ENCODE assay signal across 1 cellular context in the genomic region with DNA sequence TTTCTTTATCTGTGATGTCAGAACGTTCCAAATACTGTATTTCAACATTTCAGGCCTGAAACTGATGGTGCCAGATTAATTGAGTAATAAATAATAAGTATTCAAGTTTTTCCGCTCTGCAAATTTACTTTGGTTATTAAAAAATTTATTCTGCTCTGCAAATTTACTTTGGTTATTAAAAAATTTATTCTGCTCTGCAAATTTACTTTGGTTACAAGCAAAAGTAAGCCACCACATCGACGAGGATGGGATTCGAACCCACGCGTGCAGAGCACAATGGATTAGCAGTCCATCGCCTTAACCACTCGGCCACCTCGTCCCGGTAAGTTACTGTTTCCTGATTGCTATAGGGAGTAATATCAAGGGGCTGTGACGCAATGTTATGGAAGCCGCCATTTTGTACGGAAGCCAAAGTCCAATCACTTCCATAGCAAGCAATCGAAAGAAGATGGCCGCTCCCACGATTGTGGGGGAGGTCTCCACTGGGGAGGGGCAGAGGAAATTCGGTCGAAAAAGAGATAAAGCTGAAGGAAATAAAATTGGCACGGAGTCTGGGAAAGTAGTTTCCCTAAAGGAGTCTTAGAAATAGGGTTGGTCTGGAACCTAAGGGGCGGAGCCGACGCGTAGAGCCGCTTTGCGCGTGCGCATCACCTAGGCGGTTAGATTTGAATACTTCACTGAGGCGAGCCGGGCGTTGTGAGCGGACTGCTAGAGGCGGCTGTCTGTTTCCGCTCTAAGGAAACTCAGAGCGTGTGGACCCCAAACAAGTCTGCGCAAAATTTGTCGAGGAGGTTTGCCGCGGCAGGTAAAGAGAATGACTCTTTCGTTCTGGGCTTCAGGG.
TF ChIP-seq lines count a peak whose summit lies in the region.

A gene with protein sequence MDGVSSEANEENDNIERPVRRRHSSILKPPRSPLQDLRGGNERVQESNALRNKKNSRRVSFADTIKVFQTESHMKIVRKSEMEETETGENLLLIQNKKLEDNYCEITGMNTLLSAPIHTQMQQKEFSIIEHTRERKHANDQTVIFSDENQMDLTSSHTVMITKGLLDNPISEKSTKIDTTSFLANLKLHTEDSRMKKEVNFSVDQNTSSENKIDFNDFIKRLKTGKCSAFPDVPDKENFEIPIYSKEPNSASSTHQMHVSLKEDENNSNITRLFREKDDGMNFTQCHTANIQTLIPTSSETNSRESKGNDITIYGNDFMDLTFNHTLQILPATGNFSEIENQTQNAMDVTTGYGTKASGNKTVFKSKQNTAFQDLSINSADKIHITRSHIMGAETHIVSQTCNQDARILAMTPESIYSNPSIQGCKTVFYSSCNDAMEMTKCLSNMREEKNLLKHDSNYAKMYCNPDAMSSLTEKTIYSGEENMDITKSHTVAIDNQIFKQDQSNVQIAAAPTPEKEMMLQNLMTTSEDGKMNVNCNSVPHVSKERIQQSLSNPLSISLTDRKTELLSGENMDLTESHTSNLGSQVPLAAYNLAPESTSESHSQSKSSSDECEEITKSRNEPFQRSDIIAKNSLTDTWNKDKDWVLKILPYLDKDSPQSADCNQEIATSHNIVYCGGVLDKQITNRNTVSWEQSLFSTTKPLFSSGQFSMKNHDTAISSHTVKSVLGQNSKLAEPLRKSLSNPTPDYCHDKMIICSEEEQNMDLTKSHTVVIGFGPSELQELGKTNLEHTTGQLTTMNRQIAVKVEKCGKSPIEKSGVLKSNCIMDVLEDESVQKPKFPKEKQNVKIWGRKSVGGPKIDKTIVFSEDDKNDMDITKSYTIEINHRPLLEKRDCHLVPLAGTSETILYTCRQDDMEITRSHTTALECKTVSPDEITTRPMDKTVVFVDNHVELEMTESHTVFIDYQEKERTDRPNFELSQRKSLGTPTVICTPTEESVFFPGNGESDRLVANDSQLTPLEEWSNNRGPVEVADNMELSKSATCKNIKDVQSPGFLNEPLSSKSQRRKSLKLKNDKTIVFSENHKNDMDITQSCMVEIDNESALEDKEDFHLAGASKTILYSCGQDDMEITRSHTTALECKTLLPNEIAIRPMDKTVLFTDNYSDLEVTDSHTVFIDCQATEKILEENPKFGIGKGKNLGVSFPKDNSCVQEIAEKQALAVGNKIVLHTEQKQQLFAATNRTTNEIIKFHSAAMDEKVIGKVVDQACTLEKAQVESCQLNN (N-terminal part only) (plus strand): TSS at position 662 of the 841 bp plus-strand sequence. CDS start 8,683 bp downstream, outside the sequence.

TF ChIP-seq in K562, 482 proteins besides CTCF, POLR2A, EP300 and RAD21 (continued from another document and continues in another):
- TF ChIP-seq, protein P1, sequence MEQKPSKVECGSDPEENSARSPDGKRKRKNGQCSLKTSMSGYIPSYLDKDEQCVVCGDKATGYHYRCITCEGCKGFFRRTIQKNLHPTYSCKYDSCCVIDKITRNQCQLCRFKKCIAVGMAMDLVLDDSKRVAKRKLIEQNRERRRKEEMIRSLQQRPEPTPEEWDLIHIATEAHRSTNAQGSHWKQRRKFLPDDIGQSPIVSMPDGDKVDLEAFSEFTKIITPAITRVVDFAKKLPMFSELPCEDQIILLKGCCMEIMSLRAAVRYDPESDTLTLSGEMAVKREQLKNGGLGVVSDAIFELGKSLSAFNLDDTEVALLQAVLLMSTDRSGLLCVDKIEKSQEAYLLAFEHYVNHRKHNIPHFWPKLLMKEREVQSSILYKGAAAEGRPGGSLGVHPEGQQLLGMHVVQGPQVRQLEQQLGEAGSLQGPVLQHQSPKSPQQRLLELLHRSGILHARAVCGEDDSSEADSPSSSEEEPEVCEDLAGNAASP (IDR thresholded peaks at IDR 0.05) = no peak
- TF ChIP-seq PCBP1 (IDR thresholded peaks at IDR 0.05; ENCODE audit: low read depth, low read length, poor library complexity, severe bottlenecking) = no peak
- TF ChIP-seq, protein P2, sequence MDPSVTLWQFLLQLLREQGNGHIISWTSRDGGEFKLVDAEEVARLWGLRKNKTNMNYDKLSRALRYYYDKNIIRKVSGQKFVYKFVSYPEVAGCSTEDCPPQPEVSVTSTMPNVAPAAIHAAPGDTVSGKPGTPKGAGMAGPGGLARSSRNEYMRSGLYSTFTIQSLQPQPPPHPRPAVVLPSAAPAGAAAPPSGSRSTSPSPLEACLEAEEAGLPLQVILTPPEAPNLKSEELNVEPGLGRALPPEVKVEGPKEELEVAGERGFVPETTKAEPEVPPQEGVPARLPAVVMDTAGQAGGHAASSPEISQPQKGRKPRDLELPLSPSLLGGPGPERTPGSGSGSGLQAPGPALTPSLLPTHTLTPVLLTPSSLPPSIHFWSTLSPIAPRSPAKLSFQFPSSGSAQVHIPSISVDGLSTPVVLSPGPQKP (CRISPR knock-in tag; IDR thresholded peaks at IDR 0.05) = no peak
- TF ChIP-seq SAP30 (IDR thresholded peaks at IDR 0.05; ENCODE audit: borderline replicate concordance, insufficient read depth, low read depth, low read length, poor library complexity, severe bottlenecking) = peak; percentile 99
- TF ChIP-seq FOXA3 (CRISPR knock-in tag; conservative IDR thresholded peaks at IDR 0.05 in 1 of 2, IDR thresholded peaks at IDR 0.05 in 1 of 2) = no peak; a peak in 1 of 4 replicates
- no peak for TF ChIP-seq PHB2 (IDR thresholded peaks at IDR 0.05; ENCODE audit: low read depth)
- TF ChIP-seq STAG1 (CRISPR knock-in tag; IDR thresholded peaks at IDR 0.05; ENCODE audit: borderline replicate concordance) = no peak
- no peak for TF ChIP-seq U2AF1 (optimal IDR thresholded peaks at IDR 0.05; ENCODE audit: low read depth, low read length)
- TF ChIP-seq YBX1 (IDR thresholded peaks at IDR 0.05) = no peak
- no peak for TF ChIP-seq FOS (IDR thresholded peaks at IDR 0.05; ENCODE audit: extremely low read depth, insufficient read length)
- TF ChIP-seq, protein P3, sequence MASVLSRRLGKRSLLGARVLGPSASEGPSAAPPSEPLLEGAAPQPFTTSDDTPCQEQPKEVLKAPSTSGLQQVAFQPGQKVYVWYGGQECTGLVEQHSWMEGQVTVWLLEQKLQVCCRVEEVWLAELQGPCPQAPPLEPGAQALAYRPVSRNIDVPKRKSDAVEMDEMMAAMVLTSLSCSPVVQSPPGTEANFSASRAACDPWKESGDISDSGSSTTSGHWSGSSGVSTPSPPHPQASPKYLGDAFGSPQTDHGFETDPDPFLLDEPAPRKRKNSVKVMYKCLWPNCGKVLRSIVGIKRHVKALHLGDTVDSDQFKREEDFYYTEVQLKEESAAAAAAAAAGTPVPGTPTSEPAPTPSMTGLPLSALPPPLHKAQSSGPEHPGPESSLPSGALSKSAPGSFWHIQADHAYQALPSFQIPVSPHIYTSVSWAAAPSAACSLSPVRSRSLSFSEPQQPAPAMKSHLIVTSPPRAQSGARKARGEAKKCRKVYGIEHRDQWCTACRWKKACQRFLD (CRISPR knock-in tag; IDR thresholded peaks at IDR 0.05) = peak; percentile 60; the same call in 1 of the 2 replicates
- peak; percentile 91; the same call in 1 of the 2 replicates for TF ChIP-seq KAT7 (CRISPR knock-in tag; IDR thresholded peaks at IDR 0.05; ENCODE audit: borderline replicate concordance)
- TF ChIP-seq MEF2A (IDR thresholded peaks at IDR 0.05; ENCODE audit: control insufficient read depth, low read depth, low read length) = 0 out of 2 replicates have a peak, but pooled peaks have one; percentile 13
- peak; percentile 61 for TF ChIP-seq NCOR1 (IDR thresholded peaks at IDR 0.05)
- 0 out of 2 replicates have a peak, but pooled peaks have one; percentile 56 for TF ChIP-seq FOXK1 (CRISPR knock-in tag; IDR thresholded peaks at IDR 0.05; ENCODE audit: borderline replicate concordance)
- no peak for TF ChIP-seq C11orf30 (IDR thresholded peaks at IDR 0.05; ENCODE audit: low read depth)
- TF ChIP-seq, protein P4, sequence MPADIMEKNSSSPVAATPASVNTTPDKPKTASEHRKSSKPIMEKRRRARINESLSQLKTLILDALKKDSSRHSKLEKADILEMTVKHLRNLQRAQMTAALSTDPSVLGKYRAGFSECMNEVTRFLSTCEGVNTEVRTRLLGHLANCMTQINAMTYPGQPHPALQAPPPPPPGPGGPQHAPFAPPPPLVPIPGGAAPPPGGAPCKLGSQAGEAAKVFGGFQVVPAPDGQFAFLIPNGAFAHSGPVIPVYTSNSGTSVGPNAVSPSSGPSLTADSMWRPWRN (IDR thresholded peaks at IDR 0.05; ENCODE audit: low read depth) = no peak
- no peak for TF ChIP-seq NCOA1 (IDR thresholded peaks at IDR 0.05; ENCODE audit: low read depth)
- TF ChIP-seq ESRRB (CRISPR knock-in tag; IDR thresholded peaks at IDR 0.05; ENCODE audit: borderline replicate concordance) = no peak
- TF ChIP-seq, protein P5, sequence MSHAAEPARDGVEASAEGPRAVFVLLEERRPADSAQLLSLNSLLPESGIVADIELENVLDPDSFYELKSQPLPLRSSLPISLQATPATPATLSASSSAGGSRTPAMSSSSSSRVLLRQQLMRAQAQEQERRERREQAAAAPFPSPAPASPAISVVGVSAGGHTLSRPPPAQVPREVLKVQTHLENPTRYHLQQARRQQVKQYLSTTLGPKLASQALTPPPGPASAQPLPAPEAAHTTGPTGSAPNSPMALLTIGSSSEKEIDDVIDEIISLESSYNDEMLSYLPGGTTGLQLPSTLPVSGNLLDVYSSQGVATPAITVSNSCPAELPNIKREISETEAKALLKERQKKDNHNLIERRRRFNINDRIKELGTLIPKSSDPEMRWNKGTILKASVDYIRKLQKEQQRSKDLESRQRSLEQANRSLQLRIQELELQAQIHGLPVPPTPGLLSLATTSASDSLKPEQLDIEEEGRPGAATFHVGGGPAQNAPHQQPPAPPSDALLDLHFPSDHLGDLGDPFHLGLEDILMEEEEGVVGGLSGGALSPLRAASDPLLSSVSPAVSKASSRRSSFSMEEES (CRISPR knock-in tag; IDR thresholded peaks at IDR 0.05) = no peak
- TF ChIP-seq KLF6 (CRISPR knock-in tag; IDR thresholded peaks at IDR 0.05; ENCODE audit: borderline replicate concordance) = 0 out of 2 replicates have a peak, but pooled peaks have one; percentile 30
- TF ChIP-seq ZNF75A (CRISPR knock-in tag; IDR thresholded peaks at IDR 0.05) = no peak
- TF ChIP-seq, protein P6, sequence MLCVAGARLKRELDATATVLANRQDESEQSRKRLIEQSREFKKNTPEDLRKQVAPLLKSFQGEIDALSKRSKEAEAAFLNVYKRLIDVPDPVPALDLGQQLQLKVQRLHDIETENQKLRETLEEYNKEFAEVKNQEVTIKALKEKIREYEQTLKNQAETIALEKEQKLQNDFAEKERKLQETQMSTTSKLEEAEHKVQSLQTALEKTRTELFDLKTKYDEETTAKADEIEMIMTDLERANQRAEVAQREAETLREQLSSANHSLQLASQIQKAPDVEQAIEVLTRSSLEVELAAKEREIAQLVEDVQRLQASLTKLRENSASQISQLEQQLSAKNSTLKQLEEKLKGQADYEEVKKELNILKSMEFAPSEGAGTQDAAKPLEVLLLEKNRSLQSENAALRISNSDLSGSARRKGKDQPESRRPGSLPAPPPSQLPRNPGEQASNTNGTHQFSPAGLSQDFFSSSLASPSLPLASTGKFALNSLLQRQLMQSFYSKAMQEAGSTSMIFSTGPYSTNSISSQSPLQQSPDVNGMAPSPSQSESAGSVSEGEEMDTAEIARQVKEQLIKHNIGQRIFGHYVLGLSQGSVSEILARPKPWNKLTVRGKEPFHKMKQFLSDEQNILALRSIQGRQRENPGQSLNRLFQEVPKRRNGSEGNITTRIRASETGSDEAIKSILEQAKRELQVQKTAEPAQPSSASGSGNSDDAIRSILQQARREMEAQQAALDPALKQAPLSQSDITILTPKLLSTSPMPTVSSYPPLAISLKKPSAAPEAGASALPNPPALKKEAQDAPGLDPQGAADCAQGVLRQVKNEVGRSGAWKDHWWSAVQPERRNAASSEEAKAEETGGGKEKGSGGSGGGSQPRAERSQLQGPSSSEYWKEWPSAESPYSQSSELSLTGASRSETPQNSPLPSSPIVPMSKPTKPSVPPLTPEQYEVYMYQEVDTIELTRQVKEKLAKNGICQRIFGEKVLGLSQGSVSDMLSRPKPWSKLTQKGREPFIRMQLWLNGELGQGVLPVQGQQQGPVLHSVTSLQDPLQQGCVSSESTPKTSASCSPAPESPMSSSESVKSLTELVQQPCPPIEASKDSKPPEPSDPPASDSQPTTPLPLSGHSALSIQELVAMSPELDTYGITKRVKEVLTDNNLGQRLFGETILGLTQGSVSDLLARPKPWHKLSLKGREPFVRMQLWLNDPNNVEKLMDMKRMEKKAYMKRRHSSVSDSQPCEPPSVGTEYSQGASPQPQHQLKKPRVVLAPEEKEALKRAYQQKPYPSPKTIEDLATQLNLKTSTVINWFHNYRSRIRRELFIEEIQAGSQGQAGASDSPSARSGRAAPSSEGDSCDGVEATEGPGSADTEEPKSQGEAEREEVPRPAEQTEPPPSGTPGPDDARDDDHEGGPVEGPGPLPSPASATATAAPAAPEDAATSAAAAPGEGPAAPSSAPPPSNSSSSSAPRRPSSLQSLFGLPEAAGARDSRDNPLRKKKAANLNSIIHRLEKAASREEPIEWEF (CRISPR knock-in tag; IDR thresholded peaks at IDR 0.05) = no peak
- no peak for TF ChIP-seq ZNF79 (CRISPR knock-in tag; IDR thresholded peaks at IDR 0.05; ENCODE audit: low read depth)
- TF ChIP-seq WHSC1 (IDR thresholded peaks at IDR 0.05; ENCODE audit: low read length) = no peak
- TF ChIP-seq, protein P7, sequence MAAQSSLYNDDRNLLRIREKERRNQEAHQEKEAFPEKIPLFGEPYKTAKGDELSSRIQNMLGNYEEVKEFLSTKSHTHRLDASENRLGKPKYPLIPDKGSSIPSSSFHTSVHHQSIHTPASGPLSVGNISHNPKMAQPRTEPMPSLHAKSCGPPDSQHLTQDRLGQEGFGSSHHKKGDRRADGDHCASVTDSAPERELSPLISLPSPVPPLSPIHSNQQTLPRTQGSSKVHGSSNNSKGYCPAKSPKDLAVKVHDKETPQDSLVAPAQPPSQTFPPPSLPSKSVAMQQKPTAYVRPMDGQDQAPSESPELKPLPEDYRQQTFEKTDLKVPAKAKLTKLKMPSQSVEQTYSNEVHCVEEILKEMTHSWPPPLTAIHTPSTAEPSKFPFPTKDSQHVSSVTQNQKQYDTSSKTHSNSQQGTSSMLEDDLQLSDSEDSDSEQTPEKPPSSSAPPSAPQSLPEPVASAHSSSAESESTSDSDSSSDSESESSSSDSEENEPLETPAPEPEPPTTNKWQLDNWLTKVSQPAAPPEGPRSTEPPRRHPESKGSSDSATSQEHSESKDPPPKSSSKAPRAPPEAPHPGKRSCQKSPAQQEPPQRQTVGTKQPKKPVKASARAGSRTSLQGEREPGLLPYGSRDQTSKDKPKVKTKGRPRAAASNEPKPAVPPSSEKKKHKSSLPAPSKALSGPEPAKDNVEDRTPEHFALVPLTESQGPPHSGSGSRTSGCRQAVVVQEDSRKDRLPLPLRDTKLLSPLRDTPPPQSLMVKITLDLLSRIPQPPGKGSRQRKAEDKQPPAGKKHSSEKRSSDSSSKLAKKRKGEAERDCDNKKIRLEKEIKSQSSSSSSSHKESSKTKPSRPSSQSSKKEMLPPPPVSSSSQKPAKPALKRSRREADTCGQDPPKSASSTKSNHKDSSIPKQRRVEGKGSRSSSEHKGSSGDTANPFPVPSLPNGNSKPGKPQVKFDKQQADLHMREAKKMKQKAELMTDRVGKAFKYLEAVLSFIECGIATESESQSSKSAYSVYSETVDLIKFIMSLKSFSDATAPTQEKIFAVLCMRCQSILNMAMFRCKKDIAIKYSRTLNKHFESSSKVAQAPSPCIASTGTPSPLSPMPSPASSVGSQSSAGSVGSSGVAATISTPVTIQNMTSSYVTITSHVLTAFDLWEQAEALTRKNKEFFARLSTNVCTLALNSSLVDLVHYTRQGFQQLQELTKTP (IDR thresholded peaks at IDR 0.05; ENCODE audit: low read depth in 1 of 2, partially characterized antibody in 2 of 2) = peak; percentile 36 to 57
- no peak for TF ChIP-seq HNRNPL (IDR thresholded peaks at IDR 0.05; ENCODE audit: low read depth, low read length)
- no peak for TF ChIP-seq ZZZ3 (IDR thresholded peaks at IDR 0.05)
- TF ChIP-seq HSF4 (CRISPR knock-in tag; IDR thresholded peaks at IDR 0.05; ENCODE audit: borderline replicate concordance) = no peak
- TF ChIP-seq SMARCA4 (IDR thresholded peaks at IDR 0.05) = no peak
